ENCODE assay signal across 8 cellular contexts in genomic region chr10:79244841-79245504, GRCh38.
DNase-seq lines count a peak whose midpoint lies in the region; ATAC-seq and TF ChIP-seq lines count a peak whose summit lies in the region.

No MANE protein-coding gene starts in this region.

- DNase-seq in GM10248 (ENCODE audit: extremely low spot score) (peak; percentile 69), MG63 (peak; percentile 27), NCI-H69 (lab: John Stamatoyannopoulos, UW) (no peak), GM19240 (ENCODE audit: insufficient read length, low spot score) (no peak)
- no peak for DNase-seq in activated effector memory CD4-positive, alpha-beta T cell treated with anti-CD3 and anti-CD28 coated beads, Interleukin-2, amount 50 U/mL, for 16 hours

- H3K4me3 ChIP-seq in MG63 (peak overlapping the region; percentile 45), duodenal mucosa (ENCODE audit: low read depth in 1 of 2, low read length in 2 of 2) (peak overlapping the region; percentile 2 to 28)

- H3K27me3 Mint-ChIP-seq in stimulated activated memory B cell treated with anti-CD40 and anti-IgM and Interleukin-4, amounts not matched to agents 10 μg/mL and 1 μg/mL and 100 μg/mL, for 72 hours = no peaks in the 10 kb centered on the region

- peak overlapping the region; percentile 79 for H3K4me3 Mint-ChIP-seq in stimulated activated memory B cell treated with anti-CD40 and anti-IgM and Interleukin-4, amounts not matched to agents 10 μg/mL and 1 μg/mL and 100 μg/mL, for 72 hours

- no peak for TF ChIP-seq CTCF in GM10248 (IDR thresholded peaks at IDR 0.05; ENCODE audit: control extremely low read depth, extremely low read depth, low read depth, missing control alignments)

- H3K27ac Mint-ChIP-seq in stimulated activated memory B cell treated with anti-CD40 and anti-IgM and Interleukin-4, amounts not matched to agents 10 μg/mL and 1 μg/mL and 100 μg/mL, for 72 hours = peak overlapping the region; percentile 97

- peaks cover 61 to 73% of the 10 kb centered on the region in 2 donors for H3K4me1 ChIP-seq in duodenal mucosa (ENCODE audit: control insufficient read depth in 1 of 2, insufficient read depth in 2 of 2, low read length in 2 of 2)

- POLR2A ChIA-PET in GM10248 (lab: Yijun Ruan, JAX) = interaction anchor here (0.9 to 1.2 kb wide), 2 partner anchors 42 to 77 kb away, joined by 3 to 4 read pairs; no protein-coding TSS in a partner anchor

- H3K4me1 Mint-ChIP-seq in stimulated activated memory B cell treated with anti-CD40 and anti-IgM and Interleukin-4, amounts not matched to agents 10 μg/mL and 1 μg/mL and 100 μg/mL, for 72 hours = peaks cover 81% of the 10 kb centered on the region

- ATAC-seq in GM19467 (IDR thresholded peaks at IDR 0.05; ENCODE audit: unreplicated experiment) = peak; percentile 41
- ATAC-seq in stimulated activated memory B cell treated with anti-CD40 and anti-IgM and Interleukin-4, amounts not matched to agents 10 μg/mL and 1 μg/mL and 100 μg/mL, for 72 hours = peak; percentile 22

- no peaks in the 10 kb centered on the region for H3K9me3 Mint-ChIP-seq in stimulated activated memory B cell treated with anti-CD40 and anti-IgM and Interleukin-4, amounts not matched to agents 10 μg/mL and 1 μg/mL and 100 μg/mL, for 72 hours

- CTCF ChIA-PET in GM10248 (lab: Yijun Ruan, JAX) = interaction anchor here (0.7 to 2.2 kb wide), 7 partner anchors 11 to 57 kb away, joined by 3 to 5 read pairs (median 3); no protein-coding TSS in a partner anchor

- H3K36me3 ChIP-seq in MG63 (peaks cover 52% of the 10 kb centered on the region), duodenal mucosa (ENCODE audit: control insufficient read depth in 1 of 2, insufficient read depth in 2 of 2, low read length in 2 of 2) (peaks cover 0 to 2% of the 10 kb centered on the region in 2 donors)

- H3K9me3 ChIP-seq in MG63 (no peaks in the 10 kb centered on the region), duodenal mucosa (ENCODE audit: control insufficient read depth in 1 of 2, low read length in 2 of 2) (no peaks in the 10 kb centered on the region)

- peak overlapping the region in 1 of 2 donors; percentile 19 for H3K9ac ChIP-seq in duodenal mucosa (ENCODE audit: low read depth in 1 of 2, low read length in 2 of 2)

- peaks cover 29% of the 10 kb centered on the region for H3K36me3 Mint-ChIP-seq in stimulated activated memory B cell treated with anti-CD40 and anti-IgM and Interleukin-4, amounts not matched to agents 10 μg/mL and 1 μg/mL and 100 μg/mL, for 72 hours

- peak overlapping the region; percentile 7 for H3K27ac ChIP-seq in duodenal mucosa (ENCODE audit: low read depth, low read length)

- H3K27me3 ChIP-seq in MG63 (no peaks in the 10 kb centered on the region; the same call in 1 of the 2 replicates), duodenal mucosa (ENCODE audit: control insufficient read depth in 1 of 2, insufficient read depth in 2 of 2, low read length in 2 of 2) (no peaks in the 10 kb centered on the region)

Comparison
In these comparisons a context has a peak if more than half of its experiments do, and no peak if none do; other contexts are left out.
1. DNase-seq: peak in GM10248 (single experiment) and MG63 (single experiment); none in NCI-H69 (single experiment), GM19240 (single experiment) and activated effector memory CD4-positive, alpha-beta T cell treated with anti-CD3 and anti-CD28 coated beads, Interleukin-2, amount 50 U/mL, for 16 hours (single experiment).